Comparison of ENCODE assay signal across 10 cellular contexts in the genomic region with DNA sequence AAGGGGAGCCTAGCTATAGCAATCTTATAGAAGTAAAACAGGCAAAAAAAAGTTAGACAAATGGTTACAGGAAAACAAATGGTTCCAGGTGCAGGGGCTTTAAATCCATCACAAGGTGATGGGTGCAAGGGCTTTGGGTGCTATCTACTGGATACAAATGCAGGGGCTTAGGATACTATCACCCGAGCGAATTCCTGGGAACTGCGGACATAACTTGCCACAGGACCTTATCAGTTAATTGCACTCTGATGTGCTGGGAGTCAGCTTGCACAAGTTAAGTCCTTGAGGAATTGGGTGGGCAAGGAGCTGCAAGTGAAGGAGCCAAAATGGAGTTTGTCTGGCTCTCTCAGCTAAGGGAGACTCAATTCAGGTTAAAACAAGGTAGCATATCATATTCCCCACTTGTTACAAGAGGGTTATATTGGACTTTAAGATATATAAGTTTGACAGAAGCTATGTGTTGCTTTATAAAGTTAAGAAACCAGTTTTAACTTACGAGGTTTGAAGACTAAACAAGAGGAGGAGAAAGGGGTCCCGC.
"Had no signal": no experiment of that assay in that cellular context is flagged by ENCODE, and none has a peak within 500 bp of the region (broad histone marks: within the 10 kb centered on the region; RNA-seq: fewer than 3 reads in every experiment).

No MANE protein-coding gene starts in this region.

- H3K27ac ChIP-seq: GM23248, KMS-11 had no signal

- H3K4me2 ChIP-seq: KMS-11 had no signal

- DNase-seq: GM23248, GOT3, H7, HFFc6, IMR-90, KBM-7 had no signal

- ATAC-seq: HCT116 had no signal

- FAIRE-seq: HTR-8/SVneo had no signal

- H2AFZ ChIP-seq: GM23248 had no signal

- H3K4me3 ChIP-seq: GM23248, HAP-1 had no signal

- H3K9ac ChIP-seq: GM23248, KMS-11 had no signal

- H3K9me3 ChIP-seq: HAP-1 had no signal

- H3K36me3 ChIP-seq: HAP-1 had no signal
